Comparison of ENCODE assay signal across 8 cellular contexts in genomic region chr3:120349819-120350125, GRCh38. TPM values are rescaled to one million over a fixed set of nuclear protein-coding genes. Genes with fewer than 3 reads are reported as not detected.
DNase-seq lines count a peak whose midpoint lies in the region; ATAC-seq and TF ChIP-seq lines count a peak whose summit lies in the region.

No MANE protein-coding gene starts in this region.

- intact Hi-C loops in colonic mucosa (cut with DNase I), result no loop called here

- H3K27ac ChIP-seq in KOPT-K1 (ENCODE audit: low read depth, low read length, poor library complexity, severe bottlenecking) (peak overlapping the region; percentile 92), colonic mucosa (peak overlapping the region; percentile 93)

- H3K4me1 ChIP-seq in colonic mucosa (peaks cover 5% of the 10 kb centered on the region), mucosa of stomach (ENCODE audit: control insufficient read depth, insufficient read depth, low read length) (peaks cover 16% of the 10 kb centered on the region)

- ATAC-seq in GM21423 (IDR thresholded peaks at IDR 0.05; ENCODE audit: unreplicated experiment), result no peak

- H3K9me3 ChIP-seq in KOPT-K1 (ENCODE audit: insufficient read depth, low read length, poor library complexity, severe bottlenecking) (no peaks in the 10 kb centered on the region), colonic mucosa (no peaks in the 10 kb centered on the region), mucosa of stomach (ENCODE audit: control insufficient read depth, low read length) (no peaks in the 10 kb centered on the region)

- H3K4me3 ChIP-seq in GM06990 (replicated peaks; ENCODE audit: low read depth, low read length) (peak overlapping the region; percentile 87), colonic mucosa (peak overlapping the region; percentile 95), mucosa of stomach (ENCODE audit: low read length) (peak overlapping the region; percentile 74)

- DNase-seq in GM06990 (ENCODE audit: extremely low read depth, insufficient read length), result no peak
- DNase-seq in colonic mucosa, result no peak
- DNase-seq in D341Med (ENCODE audit: low spot score), result no peak
- DNase-seq in NCI-H2029 (lab: John Stamatoyannopoulos, UW), result no peak
- no peak for DNase-seq in UCSD-AML1 (lab: John Stamatoyannopoulos, UW; ENCODE audit: unreplicated experiment)

- no peak for TF ChIP-seq CTCF in GM06990 (IDR thresholded peaks at IDR 0.05; ENCODE audit: insufficient read depth, low read length, poor library complexity, severe bottlenecking)
- TF ChIP-seq CTCF in colonic mucosa (IDR thresholded peaks at IDR 0.05), result no peak

- no peaks in the 10 kb centered on the region for H3K27me3 ChIP-seq in GM06990 (replicated peaks; ENCODE audit: control insufficient read depth, insufficient read depth, low read length)
- no peaks in the 10 kb centered on the region for H3K27me3 ChIP-seq in colonic mucosa
- H3K27me3 ChIP-seq in mucosa of stomach (ENCODE audit: control insufficient read depth, insufficient read depth, low read length), result no peaks in the 10 kb centered on the region

- H3K36me3 ChIP-seq in GM06990 (ENCODE audit: control insufficient read depth, insufficient read depth, low read length) (no peaks in the 10 kb centered on the region), KOPT-K1 (ENCODE audit: insufficient read depth, low read length) (peaks cover 22% of the 10 kb centered on the region), colonic mucosa (no peaks in the 10 kb centered on the region), mucosa of stomach (ENCODE audit: control insufficient read depth, insufficient read depth, low read length) (no peaks in the 10 kb centered on the region)

- H3K9ac ChIP-seq in colonic mucosa (ENCODE audit: low read depth in 2 of 2, low read length in 2 of 2) (peak overlapping the region; percentile 84 to 87), mucosa of stomach (ENCODE audit: low read length) (peak overlapping the region; percentile 78)

RNA-seq across cellular contexts. Expression of gene LRRC58, which starts 0.6 kb away (rescaled TPM):
- 10 to 100 TPM; 16.6 to 17.0 TPM for total RNA-seq in colonic mucosa
